39 cellular contexts compared by ENCODE assay signal in the genomic region with DNA sequence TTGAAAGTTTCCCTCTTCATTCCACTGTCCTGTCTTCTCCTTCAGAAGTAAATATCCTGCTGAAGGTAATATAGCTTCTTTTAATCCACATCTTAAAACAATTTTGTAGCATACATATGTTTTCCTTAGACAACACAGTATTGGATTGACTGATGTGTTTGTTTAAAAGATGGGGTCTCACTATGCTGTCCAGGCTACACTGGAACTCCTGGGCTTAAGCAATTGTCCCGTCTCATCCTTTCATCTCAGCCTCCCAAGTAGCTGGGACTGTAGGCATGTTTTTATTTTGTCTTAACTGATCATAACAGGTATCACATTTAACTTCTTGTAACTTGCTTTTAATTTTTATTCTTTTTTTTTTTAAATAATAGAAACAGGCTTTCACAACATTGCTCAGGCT.
"Had no signal": no experiment of that assay in that cellular context is flagged by ENCODE, and none has a peak within 500 bp of the region (broad histone marks: within the 10 kb centered on the region; RNA-seq: fewer than 3 reads in every experiment).

No MANE protein-coding gene starts in this region.

- H3K27me3 ChIP-seq: adrenal gland, ascending aorta, body of pancreas, brain microvascular endothelial cell, breast epithelium, cardiac muscle cell had no signal

- H3K27ac Mint-ChIP-seq: activated naive CD4-positive, alpha-beta T cell treated with anti-CD3 and anti-CD28 coated beads for 36 hours; activated naive CD4-positive, alpha-beta T cell treated with anti-CD3 and anti-CD28 coated beads, Interleukin-2, amount 10 ng/mL, durations not matched to agents 7 days and 5 days; activated naive CD4-positive, alpha-beta T cell treated with anti-CD3 and anti-CD28 coated beads, Interleukin-2, amount 50 U/mL, for 24 hours; activated naive CD4-positive, alpha-beta T cell treated with anti-CD3 and anti-CD28 coated beads, Interleukin-2, amount 50 U/mL, for 72 hours; activated naive CD8-positive, alpha-beta T cell; activated naive CD8-positive, alpha-beta T cell treated with anti-CD3 and anti-CD28 coated beads for 36 hours; activated naive CD8-positive, alpha-beta T cell treated with anti-CD3 and anti-CD28 coated beads, Interleukin-2, amount 10 ng/mL, durations not matched to agents 7 days and 5 days; activated naive CD8-positive, alpha-beta T cell treated with anti-CD3 and anti-CD28 coated beads, Interleukin-2, amount 50 U/mL, for 24 hours; activated T-cell treated with anti-CD3 and anti-CD28 coated beads, Interleukin-2, amount 50 U/mL, for 72 hours; activated T-helper 1 cell treated with anti-CD3 and anti-CD28 coated beads, Interleukin-12 subunit alpha, Interleukin-12 subunit beta, Interleukin-2, Interleukin-4 antibody, amounts not matched to agents 30 ng/mL and 10 ng/mL and 1 ng/mL, durations not matched to agents 14 hours and 24 hours and 36 hours; activated T-helper 17 cell treated with anti-CD3 and anti-CD28 coated beads, Interleukin-2, amount 50 U/mL, for 72 hours; activated T-helper 2 cell treated with anti-CD3 and anti-CD28 coated beads, Interferon-gamma antibody, Interleukin-2, Interleukin-4, amounts not matched to agents 10 μg/mL and 5 μg/mL and 100 μg/mL, durations not matched to agents 14 hours and 24 hours and 36 hours; brain had no signal

- H3K9me3 ChIP-seq: adrenal gland, ascending aorta, body of pancreas, breast epithelium had no signal

- H3K9me3 Mint-ChIP-seq: activated naive CD4-positive, alpha-beta T cell treated with anti-CD3 and anti-CD28 coated beads, Interleukin-2, amount 10 ng/mL, durations not matched to agents 7 days and 5 days; activated naive CD4-positive, alpha-beta T cell treated with anti-CD3 and anti-CD28 coated beads, Interleukin-2, amount 50 U/mL, for 24 hours; activated naive CD4-positive, alpha-beta T cell treated with anti-CD3 and anti-CD28 coated beads, Interleukin-2, amount 50 U/mL, for 72 hours; activated naive CD8-positive, alpha-beta T cell treated with anti-CD3 and anti-CD28 coated beads, Interleukin-2, amount 10 ng/mL, durations not matched to agents 7 days and 5 days; activated naive CD8-positive, alpha-beta T cell treated with anti-CD3 and anti-CD28 coated beads, Interleukin-2, amount 50 U/mL, for 24 hours; activated T-helper 1 cell treated with anti-CD3 and anti-CD28 coated beads, Interleukin-12 subunit alpha, Interleukin-12 subunit beta, Interleukin-2, Interleukin-4 antibody, amounts not matched to agents 30 ng/mL and 10 ng/mL and 1 ng/mL, durations not matched to agents 14 hours and 24 hours and 36 hours; activated T-helper 17 cell treated with anti-CD3 and anti-CD28 coated beads, Interleukin-2, amount 50 U/mL, for 72 hours; central memory CD8-positive, alpha-beta T cell had no signal

- H3K4me3 ChIP-seq: adrenal gland, ascending aorta, body of pancreas, breast epithelium, cardiac muscle cell had no signal

- DNase-seq: activated effector memory CD4-positive, alpha-beta T cell treated with anti-CD3 and anti-CD28 coated beads, Interleukin-2, amount 50 U/mL, for 16 hours; activated effector memory CD4-positive, alpha-beta T cell treated with Interleukin-2 at 50 U/mL for 16 hours; activated gamma-delta T cell; activated gamma-delta T cell treated with Interleukin-2 at 50 U/mL for 16 hours; activated naive CD4-positive, alpha-beta T cell; activated naive CD4-positive, alpha-beta T cell treated with anti-CD3 and anti-CD28 coated beads for 36 hours; activated naive CD4-positive, alpha-beta T cell treated with anti-CD3 and anti-CD28 coated beads, Interleukin-2, amount 10 ng/mL, durations not matched to agents 7 days and 5 days; activated naive CD4-positive, alpha-beta T cell treated with anti-CD3 and anti-CD28 coated beads, Interleukin-2, amount 50 U/mL, for 16 hours; activated naive CD4-positive, alpha-beta T cell treated with Interleukin-2 at 50 U/mL for 16 hours; activated naive CD8-positive, alpha-beta T cell treated with anti-CD3 and anti-CD28 coated beads for 36 hours; activated naive CD8-positive, alpha-beta T cell treated with anti-CD3 and anti-CD28 coated beads, Interleukin-2, amount 10 ng/mL, durations not matched to agents 7 days and 5 days; activated naive CD8-positive, alpha-beta T cell treated with anti-CD3 and anti-CD28 coated beads, Interleukin-2, amount 50 U/mL, for 24 hours; activated T-cell treated with anti-CD3 and anti-CD28 coated beads, Interleukin-2, amount 50 U/mL, for 4 hours; activated T-cell treated with anti-CD3 and anti-CD28 coated beads, Interleukin-2, amount 50 U/mL, for 48 hours; activated T-cell treated with anti-CD3 and anti-CD28 coated beads, Interleukin-2, amount 50 U/mL, for 72 hours; adrenal gland; amniotic stem cell; amygdala; anterior cingulate cortex; aorta; body of pancreas; brain microvascular endothelial cell; caudate nucleus; central memory CD4-positive, alpha-beta T cell; cerebellar nuclear complex had no signal

- H3K4me1 ChIP-seq: body of pancreas, breast epithelium had no signal

- H3K27ac ChIP-seq: adrenal gland, ascending aorta, body of pancreas, brain microvascular endothelial cell, breast epithelium, cardiac muscle cell had no signal

- H3K36me3 ChIP-seq: adrenal gland, breast epithelium, cardiac muscle cell had no signal

- ATAC-seq: activated naive CD4-positive, alpha-beta T cell treated with anti-CD3 and anti-CD28 coated beads, Interleukin-2, amount 50 U/mL, for 72 hours; activated naive CD8-positive, alpha-beta T cell treated with anti-CD3 and anti-CD28 coated beads, Interleukin-2, amount 50 U/mL, for 24 hours; activated T-cell treated with anti-CD3 and anti-CD28 coated beads, Interleukin-2, amount 50 U/mL, for 4 hours; activated T-cell treated with anti-CD3 and anti-CD28 coated beads, Interleukin-2, amount 50 U/mL, for 72 hours; activated T-helper 17 cell treated with anti-CD3 and anti-CD28 coated beads, Interleukin-2, amount 50 U/mL, for 72 hours; body of pancreas had no signal

- H3K4me3 Mint-ChIP-seq: activated naive CD4-positive, alpha-beta T cell treated with anti-CD3 and anti-CD28 coated beads for 36 hours; activated naive CD4-positive, alpha-beta T cell treated with anti-CD3 and anti-CD28 coated beads, Interleukin-2, amount 10 ng/mL, durations not matched to agents 7 days and 5 days; activated naive CD4-positive, alpha-beta T cell treated with anti-CD3 and anti-CD28 coated beads, Interleukin-2, amount 50 U/mL, for 24 hours; activated naive CD8-positive, alpha-beta T cell; activated naive CD8-positive, alpha-beta T cell treated with anti-CD3 and anti-CD28 coated beads for 36 hours; activated naive CD8-positive, alpha-beta T cell treated with anti-CD3 and anti-CD28 coated beads, Interleukin-2, amount 10 ng/mL, durations not matched to agents 7 days and 5 days; activated naive CD8-positive, alpha-beta T cell treated with anti-CD3 and anti-CD28 coated beads, Interleukin-2, amount 50 U/mL, for 24 hours; activated T-cell treated with anti-CD3 and anti-CD28 coated beads, Interleukin-2, amount 50 U/mL, for 4 hours; activated T-cell treated with anti-CD3 and anti-CD28 coated beads, Interleukin-2, amount 50 U/mL, for 72 hours; activated T-helper 1 cell treated with anti-CD3 and anti-CD28 coated beads, Interleukin-12 subunit alpha, Interleukin-12 subunit beta, Interleukin-2, Interleukin-4 antibody, amounts not matched to agents 30 ng/mL and 10 ng/mL and 1 ng/mL, durations not matched to agents 14 hours and 24 hours and 36 hours; activated T-helper 17 cell treated with anti-CD3 and anti-CD28 coated beads, Interleukin-2, amount 50 U/mL, for 72 hours; brain; central memory CD8-positive, alpha-beta T cell had no signal

- H3K27me3 Mint-ChIP-seq: activated naive CD4-positive, alpha-beta T cell treated with anti-CD3 and anti-CD28 coated beads, Interleukin-2, amount 10 ng/mL, durations not matched to agents 7 days and 5 days; activated naive CD4-positive, alpha-beta T cell treated with anti-CD3 and anti-CD28 coated beads, Interleukin-2, amount 50 U/mL, for 24 hours; activated naive CD8-positive, alpha-beta T cell; activated naive CD8-positive, alpha-beta T cell treated with anti-CD3 and anti-CD28 coated beads for 36 hours; activated naive CD8-positive, alpha-beta T cell treated with anti-CD3 and anti-CD28 coated beads, Interleukin-2, amount 10 ng/mL, durations not matched to agents 7 days and 5 days; activated naive CD8-positive, alpha-beta T cell treated with anti-CD3 and anti-CD28 coated beads, Interleukin-2, amount 50 U/mL, for 24 hours; activated T-helper 17 cell treated with anti-CD3 and anti-CD28 coated beads, Interleukin-2, amount 50 U/mL, for 72 hours; brain; central memory CD8-positive, alpha-beta T cell had no signal

- FAIRE-seq: astrocyte, bronchial epithelial cell, colon had no signal
